In the genomic region with DNA sequence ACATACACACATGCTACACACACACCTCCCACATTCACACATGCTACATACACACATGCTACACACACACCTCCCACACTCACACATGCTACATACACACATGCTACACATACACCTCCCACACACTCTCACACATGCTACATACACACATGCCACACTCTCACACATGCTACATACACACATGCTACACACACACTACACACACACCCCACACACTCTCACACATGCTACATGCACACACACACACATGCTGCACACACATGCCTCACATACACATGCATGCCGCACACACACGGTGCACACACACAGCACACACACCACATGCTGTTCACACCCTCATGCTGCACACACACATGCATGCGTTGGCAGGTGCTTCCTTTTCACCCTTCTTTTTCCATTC, we compare ENCODE assay signal across 18 cellular contexts.
"Had no signal": no experiment of that assay in that cellular context is flagged by ENCODE, and none has a peak within 500 bp of the region (broad histone marks: within the 10 kb centered on the region; RNA-seq: fewer than 3 reads in every experiment).

No MANE protein-coding gene starts in this region.

- FAIRE-seq: frontal cortex, islet of Langerhans had no signal

- H3K27me3 ChIP-seq: dorsolateral prefrontal cortex, ovary, tibial artery had no signal

- H3K9me3 ChIP-seq: heart left ventricle, ovary, tibial artery had no signal

- H3K4me3 ChIP-seq: heart left ventricle, ovary, smooth muscle cell, tibial artery had no signal

- H3K36me3 ChIP-seq: heart left ventricle, ovary, tibial artery had no signal

- H3K4me3 Mint-ChIP-seq: naive thymus-derived CD4-positive, alpha-beta T cell; stimulated activated effector memory CD8-positive, alpha-beta T cell treated with anti-CD3 and anti-CD28 coated beads, Interleukin-12 subunit alpha, Interleukin-12 subunit beta, amount 100 ng/mL, for 72 hours; stimulated activated naive CD8-positive, alpha-beta T cell treated with anti-CD3 and anti-CD28 coated beads, Interleukin-15, Interleukin-2, amounts not matched to agents 100 ng/mL and 50 ng/mL, for 24 hours had no signal

- H3K4me1 ChIP-seq: heart left ventricle, tibial artery had no signal

- H3K4me1 Mint-ChIP-seq: naive thymus-derived CD4-positive, alpha-beta T cell; stimulated activated effector memory CD8-positive, alpha-beta T cell treated with anti-CD3 and anti-CD28 coated beads, Interleukin-12 subunit alpha, Interleukin-12 subunit beta, amount 100 ng/mL, for 72 hours had no signal

- ATAC-seq: heart left ventricle; right cardiac atrium; stimulated activated effector memory CD8-positive, alpha-beta T cell treated with anti-CD3 and anti-CD28 coated beads, Interleukin-12 subunit alpha, Interleukin-12 subunit beta, amount 100 ng/mL, for 72 hours had no signal

- H3K36me3 Mint-ChIP-seq: naive thymus-derived CD4-positive, alpha-beta T cell; stimulated activated effector memory CD8-positive, alpha-beta T cell treated with anti-CD3 and anti-CD28 coated beads, Interleukin-12 subunit alpha, Interleukin-12 subunit beta, amount 100 ng/mL, for 72 hours had no signal

- H3K4me2 ChIP-seq: smooth muscle cell had no signal

- H3K27ac ChIP-seq: heart left ventricle, ovary, tibial artery had no signal

- H3K27ac Mint-ChIP-seq: naive thymus-derived CD4-positive, alpha-beta T cell; stimulated activated effector memory CD8-positive, alpha-beta T cell treated with anti-CD3 and anti-CD28 coated beads, Interleukin-12 subunit alpha, Interleukin-12 subunit beta, amount 100 ng/mL, for 72 hours; stimulated activated naive CD8-positive, alpha-beta T cell treated with anti-CD3 and anti-CD28 coated beads, Interleukin-15, Interleukin-2, amounts not matched to agents 100 ng/mL and 50 ng/mL, for 24 hours had no signal

- DNase-seq: cortex of kidney; dorsolateral prefrontal cortex; effector CD8-positive, alpha-beta T cell; heart left ventricle; hypothalamus; kidney glomerular epithelial cell; mammary epithelial cell; naive thymus-derived CD4-positive, alpha-beta T cell; ovary; right cardiac atrium; stimulated activated CD4-positive, alpha-beta T cell treated with anti-CD3 and anti-CD28 coated beads, Interleukin-2, amount 100 ng/mL, for 48 hours; stimulated activated CD8-positive, alpha-beta memory T cell treated with anti-CD3 and anti-CD28 coated beads, Interleukin-4, amount 100 ng/mL, for 48 hours; tibial artery had no signal
